Comparison of ENCODE assay signal across 22 cellular contexts in genomic region chr2:99112617-99113016, GRCh38. TPM values are rescaled to one million over a fixed set of nuclear protein-coding genes. Genes with fewer than 3 reads are reported as not detected.
"Had no signal": no experiment of that assay in that cellular context is flagged by ENCODE, and none has a peak within 500 bp of the region (broad histone marks: within the 10 kb centered on the region; RNA-seq: fewer than 3 reads in every experiment).

No MANE protein-coding gene starts in this region.

- H3K4me3 ChIP-seq: adrenal gland, colonic mucosa, lower lobe of right lung, psoas muscle, suprapubic skin, vagina had no signal

- ATAC-seq: activated CD4-positive, alpha-beta T cell treated with anti-CD3 and anti-CD28 coated beads for 36 hours; activated T-cell treated with anti-CD3 and anti-CD28 coated beads, Interleukin-2, amount 50 U/mL, for 4 hours; left lobe of liver; lower lobe of right lung; naive thymus-derived CD4-positive, alpha-beta T cell; psoas muscle; right cardiac atrium had no signal

- H3K27ac ChIP-seq: adrenal gland, colonic mucosa, lower lobe of right lung, psoas muscle, suprapubic skin, vagina had no signal

- H3K27me3 ChIP-seq: adrenal gland, colonic mucosa, suprapubic skin, vagina had no signal

- DNase-seq: activated B cell treated with CpG ODN at 0.5 μM for 24 hours; activated CD4-positive, alpha-beta T cell treated with anti-CD3 and anti-CD28 coated beads for 36 hours; activated CD4-positive, alpha-beta T cell treated with anti-CD3 and anti-CD28 coated beads, Interleukin-2, amount 50 U/mL, for 4 hours; activated CD8-positive, alpha-beta memory T cell treated with anti-CD3 and anti-CD28 coated beads, Interleukin-2, amount 50 U/mL, for 48 hours; activated naive CD4-positive, alpha-beta T cell; activated T-cell treated with anti-CD3 and anti-CD28 coated beads, Interleukin-2, amount 50 U/mL, for 4 hours; adrenal gland; colonic mucosa; immature natural killer cell; lower lobe of right lung; naive thymus-derived CD4-positive, alpha-beta T cell; psoas muscle; right cardiac atrium; stimulated activated CD4-positive, alpha-beta T cell treated with anti-CD3 and anti-CD28 coated beads, Interleukin-12 subunit alpha, Interleukin-12 subunit beta, amount 100 ng/mL, for 4 hours; T1000 had no signal

RNA-seq across cellular contexts. Expression of gene C2orf15, which starts 28.9 kb away (rescaled TPM):
- total RNA-seq: activated T-helper 2 cell treated with anti-CD3 and anti-CD28 coated beads, Interferon-gamma antibody, Interleukin-2, Interleukin-4, amounts not matched to agents 10 μg/mL and 5 μg/mL and 100 μg/mL, durations not matched to agents 14 hours and 24 hours and 36 hours; fibroblast of villous mesenchyme; osteocyte; psoas muscle; skeletal muscle tissue; vagina had no signal
